In the genomic region with DNA sequence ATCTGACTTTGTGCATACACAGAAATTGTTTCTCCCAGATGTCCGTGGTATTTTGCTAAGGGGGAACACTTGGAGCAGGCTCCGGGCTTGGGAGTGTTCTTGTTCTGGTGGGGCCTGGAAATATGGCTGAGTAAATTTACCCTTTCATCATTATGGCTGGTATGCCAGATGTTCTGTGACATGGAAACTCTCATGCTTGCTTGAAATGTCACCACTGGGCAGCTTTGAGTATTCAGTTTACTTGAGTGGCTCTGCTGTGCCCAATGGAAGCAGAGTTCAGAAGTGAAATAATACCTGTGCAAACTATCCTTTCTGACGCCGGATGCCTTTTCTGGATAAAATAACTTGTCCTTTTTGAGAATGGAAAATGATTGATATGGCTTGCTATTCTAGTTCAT, we compare ENCODE assay signal across 13 cellular contexts.
A peak's percentile ranks its signal among the peaks of the same experiment; 100 is the strongest.
DNase-seq lines count a peak whose midpoint lies in the region; TF ChIP-seq lines count a peak whose summit lies in the region.
"Had no signal": no experiment of that assay in that cellular context is flagged by ENCODE, and none has a peak within 500 bp of the region (broad histone marks: within the 10 kb centered on the region; RNA-seq: fewer than 3 reads in every experiment).

No MANE protein-coding gene starts in this region.

- H3K9me3 ChIP-seq in adipocyte (ENCODE audit: control insufficient read depth, low read length) (no peaks in the 10 kb centered on the region), esophagus squamous epithelium (no peaks in the 10 kb centered on the region), osteoblast (ENCODE audit: low read depth, low read length) (no peaks in the 10 kb centered on the region), uterus (no peaks in the 10 kb centered on the region)
- H3K9me3 ChIP-seq: upper lobe of left lung had no signal

- TF ChIP-seq CTCF in esophagus squamous epithelium (IDR thresholded peaks at IDR 0.05) (no peak), osteoblast (IDR thresholded peaks at IDR 0.05; ENCODE audit: extremely low read depth, low read depth, low read length) (no peak), uterus (IDR thresholded peaks at IDR 0.05) (no peak)

- peaks cover 25% of the 10 kb centered on the region for H3K4me1 ChIP-seq in adipocyte (ENCODE audit: control insufficient read depth, insufficient read depth, low read length)
- peaks cover 0 to 20% (median 3%) of the 10 kb centered on the region in 3 donors for H3K4me1 ChIP-seq in esophagus squamous epithelium
- peaks cover 28% of the 10 kb centered on the region for H3K4me1 ChIP-seq in osteoblast (ENCODE audit: insufficient read depth, low read length)
- H3K4me1 ChIP-seq in uterus = no peaks in the 10 kb centered on the region

- no peak overlapping the region for H2AFZ ChIP-seq in osteoblast (ENCODE audit: low read length)

- no peaks in the 10 kb centered on the region for H3K27me3 ChIP-seq in adipocyte (replicated peaks; ENCODE audit: control insufficient read depth, insufficient read depth, low read length)
- H3K27me3 ChIP-seq in esophagus squamous epithelium = no peaks in the 10 kb centered on the region
- H3K27me3 ChIP-seq in osteoblast (ENCODE audit: insufficient read depth, low read length) = no peaks in the 10 kb centered on the region
- no peaks in the 10 kb centered on the region for H3K27me3 ChIP-seq in uterus
- H3K27me3 ChIP-seq: upper lobe of left lung had no signal

- peak overlapping the region; percentile 77 for H3K4me2 ChIP-seq in osteoblast (ENCODE audit: insufficient read depth, low read length)

- H3K36me3 ChIP-seq in adipocyte (ENCODE audit: control insufficient read depth, insufficient read depth, low read length, severe bottlenecking) (peaks cover 71% of the 10 kb centered on the region), esophagus squamous epithelium (peaks cover 0 to 12% (median 0%) of the 10 kb centered on the region in 3 donors), osteoblast (ENCODE audit: insufficient read depth, low read length) (peaks cover 14% of the 10 kb centered on the region), uterus (no peaks in the 10 kb centered on the region)

- 82 to 86% methylated on average over 4 of the region's 4 CpGs for WGBS in esophagus squamous epithelium, 2 donors

- H3K9ac ChIP-seq in adipocyte (ENCODE audit: low read length) = peak overlapping the region; percentile 67

- H3K27ac ChIP-seq in esophagus squamous epithelium (peak overlapping the region; percentile 16 to 80 (median 58)), osteoblast (ENCODE audit: low read depth, low read length) (peak overlapping the region; percentile 88), uterus (peak overlapping the region; percentile 75 to 80)

- intact Hi-C loops in esophagus squamous epithelium (cut with DNase I) (no loop called here), uterus (cut with DNase I; ENCODE audit: low total_unique reads) (no loop called here)

- H3K79me2 ChIP-seq in osteoblast (ENCODE audit: insufficient read depth, low read length) = peaks cover 2% of the 10 kb centered on the region

- DNase-seq in adipocyte (ENCODE audit: low read depth) = peak; percentile 33
- DNase-seq in esophagus squamous epithelium (lab: John Stamatoyannopoulos, UW) = no peak
- DNase-seq in osteoblast (ENCODE audit: insufficient read length, low spot score, missing footprints) = no peak
- no peak for DNase-seq in uterus
- no peak for DNase-seq in hypothalamus (lab: John Stamatoyannopoulos, UW)
- no peak for DNase-seq in NCI-H510A (lab: John Stamatoyannopoulos, UW)
- no peak for DNase-seq in cortex of kidney (lab: John Stamatoyannopoulos, UW)
- DNase-seq: activated CD8-positive, alpha-beta memory T cell treated with anti-CD3 and anti-CD28 coated beads, Interleukin-2, amount 50 U/mL, for 48 hours; activated naive CD8-positive, alpha-beta T cell treated with anti-CD3 and anti-CD28 coated beads for 36 hours; mesendoderm; NCI-H1048; occipital lobe; upper lobe of left lung had no signal

- H3K4me3 ChIP-seq in adipocyte (ENCODE audit: low read length) = peak overlapping the region; percentile 60
- H3K4me3 ChIP-seq in esophagus squamous epithelium = no peak overlapping the region
- H3K4me3 ChIP-seq in osteoblast (ENCODE audit: insufficient read depth, low read length) = peak overlapping the region; percentile 38
- H3K4me3 ChIP-seq in uterus = no peak overlapping the region
- H3K4me3 ChIP-seq: upper lobe of left lung had no signal

- TF ChIP-seq POLR2A in esophagus squamous epithelium (IDR thresholded peaks at IDR 0.05) (no peak), uterus (IDR thresholded peaks at IDR 0.05) (no peak)

- no peaks in the 10 kb centered on the region for H4K20me1 ChIP-seq in osteoblast (ENCODE audit: insufficient read depth, low read length)

Comparison
In these comparisons a context has a peak if more than half of its experiments do, and no peak if none do; other contexts are left out.
1. H3K4me3 ChIP-seq: peak in adipocyte (single experiment) and osteoblast (single experiment); none in esophagus squamous epithelium (0 of 4) and uterus (0 of 2).
2. Peak in every context shown above with its lines, with median percentiles within 50 percentile points of each other: H3K27ac ChIP-seq.